ENCODE assay signal across 9 cellular contexts in genomic region chr7:98202367-98203195, GRCh38. TPM values are rescaled to one million over a fixed set of nuclear protein-coding genes. Genes with fewer than 3 reads are reported as not detected.
DNase-seq lines count a peak whose midpoint lies in the region; ATAC-seq and TF ChIP-seq lines count a peak whose summit lies in the region.
"Had no signal": no experiment of that assay in that cellular context is flagged by ENCODE, and none has a peak within 500 bp of the region (broad histone marks: within the 10 kb centered on the region; RNA-seq: fewer than 3 reads in every experiment).

No MANE protein-coding gene starts in this region.

- H3K36me3 ChIP-seq in OCI-LY1 (ENCODE audit: insufficient read depth, low read length): peaks cover 43% of the 10 kb centered on the region
- H3K36me3 ChIP-seq in gastrocnemius medialis: peaks cover 2 to 30% of the 10 kb centered on the region in 2 donors

- no peak for TF ChIP-seq POLR2A in gastrocnemius medialis (IDR thresholded peaks at IDR 0.05)

- H4K20me1 ChIP-seq in OCI-LY1 (ENCODE audit: insufficient read depth, low read length): no peaks in the 10 kb centered on the region

- ATAC-seq in GM18498 (IDR thresholded peaks at IDR 0.05; ENCODE audit: unreplicated experiment) (peak; percentile 90), HG02642 (IDR thresholded peaks at IDR 0.05; ENCODE audit: poor library complexity, unreplicated experiment) (peak; percentile 93), gastrocnemius medialis (no peak)

- peaks cover 6% of the 10 kb centered on the region for H3K9me3 Mint-ChIP-seq in activated T-helper 2 cell treated with anti-CD3 and anti-CD28 coated beads, Interferon-gamma antibody, Interleukin-2, Interleukin-4, amounts not matched to agents 10 μg/mL and 5 μg/mL and 100 μg/mL, durations not matched to agents 14 hours and 24 hours and 36 hours
- H3K9me3 Mint-ChIP-seq in progenitor cell of endocrine pancreas (ENCODE audit: low read depth): peaks cover 3% of the 10 kb centered on the region

- H3K36me3 Mint-ChIP-seq in activated T-helper 2 cell treated with anti-CD3 and anti-CD28 coated beads, Interferon-gamma antibody, Interleukin-2, Interleukin-4, amounts not matched to agents 10 μg/mL and 5 μg/mL and 100 μg/mL, durations not matched to agents 14 hours and 24 hours and 36 hours (ENCODE audit: low read depth): peaks cover 37% of the 10 kb centered on the region
- peaks cover 31% of the 10 kb centered on the region for H3K36me3 Mint-ChIP-seq in progenitor cell of endocrine pancreas (ENCODE audit: insufficient read depth)

- no peak overlapping the region for H2AFZ ChIP-seq in OCI-LY1 (ENCODE audit: low read length)

- DNase-seq in activated T-helper 2 cell treated with anti-CD3 and anti-CD28 coated beads, Interferon-gamma antibody, Interleukin-2, Interleukin-4, amounts not matched to agents 10 μg/mL and 5 μg/mL and 100 μg/mL, durations not matched to agents 14 hours and 24 hours and 36 hours (ENCODE audit: low spot score): peak; percentile 71
- DNase-seq in stimulated activated CD4-positive, alpha-beta T cell treated with anti-CD3 and anti-CD28 coated beads, Interleukin-4, amount 100 ng/mL, for 1 hour: peak; percentile 53
- DNase-seq in 8988T (no peak), progenitor cell of endocrine pancreas (ENCODE audit: low spot score, unreplicated experiment) (no peak), gastrocnemius medialis (no peak)

- H3K4me1 ChIP-seq in OCI-LY1 (ENCODE audit: insufficient read depth, low read length, severe bottlenecking) (peaks cover 45% of the 10 kb centered on the region), gastrocnemius medialis (no peaks in the 10 kb centered on the region)

- peaks cover 32% of the 10 kb centered on the region for H3K4me1 Mint-ChIP-seq in activated T-helper 2 cell treated with anti-CD3 and anti-CD28 coated beads, Interferon-gamma antibody, Interleukin-2, Interleukin-4, amounts not matched to agents 10 μg/mL and 5 μg/mL and 100 μg/mL, durations not matched to agents 14 hours and 24 hours and 36 hours (ENCODE audit: low read depth)
- peaks cover 3% of the 10 kb centered on the region for H3K4me1 Mint-ChIP-seq in progenitor cell of endocrine pancreas (ENCODE audit: low read depth)

- TF ChIP-seq CTCF in OCI-LY1 (IDR thresholded peaks at IDR 0.05; ENCODE audit: low read length) (no peak), progenitor cell of endocrine pancreas (IDR thresholded peaks at IDR 0.05; ENCODE audit: unreplicated experiment) (no peak), gastrocnemius medialis (IDR thresholded peaks at IDR 0.05 in 4 of 5, conservative IDR thresholded peaks at IDR 0.05 in 1 of 5) (no peak)

- H3K4me3 ChIP-seq in OCI-LY1 (ENCODE audit: low read depth, low read length, poor library complexity, severe bottlenecking): peak overlapping the region; percentile 16
- H3K4me3 ChIP-seq in gastrocnemius medialis: no peak overlapping the region

- peak overlapping the region; percentile 75 for H3K27ac Mint-ChIP-seq in activated T-helper 2 cell treated with anti-CD3 and anti-CD28 coated beads, Interferon-gamma antibody, Interleukin-2, Interleukin-4, amounts not matched to agents 10 μg/mL and 5 μg/mL and 100 μg/mL, durations not matched to agents 14 hours and 24 hours and 36 hours
- no peak overlapping the region for H3K27ac Mint-ChIP-seq in progenitor cell of endocrine pancreas

- no peaks in the 10 kb centered on the region for H3K79me2 ChIP-seq in OCI-LY1 (ENCODE audit: insufficient read depth, low read length)

- no peaks in the 10 kb centered on the region for H3K9me2 ChIP-seq in OCI-LY1 (ENCODE audit: low read depth, low read length)

- peak overlapping the region; percentile 6 for H3K4me3 Mint-ChIP-seq in activated T-helper 2 cell treated with anti-CD3 and anti-CD28 coated beads, Interferon-gamma antibody, Interleukin-2, Interleukin-4, amounts not matched to agents 10 μg/mL and 5 μg/mL and 100 μg/mL, durations not matched to agents 14 hours and 24 hours and 36 hours (ENCODE audit: low read depth)
- no peak overlapping the region for H3K4me3 Mint-ChIP-seq in progenitor cell of endocrine pancreas (ENCODE audit: low read depth)

- H3F3A ChIP-seq in OCI-LY1 (ENCODE audit: insufficient read depth, low read length): no peaks in the 10 kb centered on the region

- H3K27me3 Mint-ChIP-seq in activated T-helper 2 cell treated with anti-CD3 and anti-CD28 coated beads, Interferon-gamma antibody, Interleukin-2, Interleukin-4, amounts not matched to agents 10 μg/mL and 5 μg/mL and 100 μg/mL, durations not matched to agents 14 hours and 24 hours and 36 hours (ENCODE audit: low read depth): no peaks in the 10 kb centered on the region
- no peaks in the 10 kb centered on the region for H3K27me3 Mint-ChIP-seq in progenitor cell of endocrine pancreas

- H3K9ac ChIP-seq in OCI-LY1 (ENCODE audit: low read length): no peak overlapping the region; the same call in 1 of the 2 replicates

- H3K27ac ChIP-seq in OCI-LY1 (ENCODE audit: low read depth, low read length, poor library complexity, severe bottlenecking) (peak overlapping the region; percentile 32), gastrocnemius medialis (no peak overlapping the region)

- peak overlapping the region; percentile 34 for H3K4me2 ChIP-seq in OCI-LY1 (ENCODE audit: low read length)

- H3K27me3 ChIP-seq in OCI-LY1 (ENCODE audit: insufficient read depth, low read length) (no peaks in the 10 kb centered on the region), gastrocnemius medialis (no peaks in the 10 kb centered on the region)

- H3K9me3 ChIP-seq in OCI-LY1 (ENCODE audit: low read length) (no peaks in the 10 kb centered on the region), gastrocnemius medialis (no peaks in the 10 kb centered on the region)

- in situ Hi-C loops in gastrocnemius medialis (cut with MboI; ENCODE audit: low sequenced_read_pairs in 4 of 4): no loop called here

- intact Hi-C loops in activated T-helper 2 cell treated with anti-CD3 and anti-CD28 coated beads, Interferon-gamma antibody, Interleukin-2, Interleukin-4, amounts not matched to agents 10 μg/mL and 5 μg/mL and 100 μg/mL, durations not matched to agents 14 hours and 24 hours and 36 hours (cut with micrococcal nuclease): loop anchor here (1.0 to 5.0 kb wide), 2 partner anchors 49 to 70 kb away; no protein-coding TSS in a partner anchor
- intact Hi-C loops in gastrocnemius medialis (cut with DNase I; ENCODE audit: low total_unique reads): no loop called here

RNA-seq across cellular contexts. Expression of gene BHLHA15, which starts 8.7 kb away (rescaled TPM):
- 0.41 and 0.80 TPM in 2 replicates for total RNA-seq in activated T-helper 2 cell treated with anti-CD3 and anti-CD28 coated beads, Interferon-gamma antibody, Interleukin-2, Interleukin-4, amounts not matched to agents 10 μg/mL and 5 μg/mL and 100 μg/mL, durations not matched to agents 14 hours and 24 hours and 36 hours
- total RNA-seq in progenitor cell of endocrine pancreas (0.57 and 1.7 TPM in 2 replicates), gastrocnemius medialis (1 to 10 TPM in 3 of 4 donors, not detected in 1; 1.6 to 2.1 (median 1.8) TPM)
- total RNA-seq: urinary bladder had no signal

RNA-seq across cellular contexts. Expression of gene TECPR1, which starts 49.5 kb away (rescaled TPM):
- total RNA-seq in activated T-helper 2 cell treated with anti-CD3 and anti-CD28 coated beads, Interferon-gamma antibody, Interleukin-2, Interleukin-4, amounts not matched to agents 10 μg/mL and 5 μg/mL and 100 μg/mL, durations not matched to agents 14 hours and 24 hours and 36 hours: 45.4 and 45.8 TPM in 2 replicates
- 40.8 and 41.6 TPM in 2 replicates for total RNA-seq in progenitor cell of endocrine pancreas
- total RNA-seq in gastrocnemius medialis: 10 to 100 TPM; 16.0 to 59.6 (median 33.9) TPM

Comparison
In these comparisons a context has a peak if more than half of its experiments do, and no peak if none do; other contexts are left out.
1. ATAC-seq: peak in GM18498 (single experiment) and HG02642 (single experiment); none in gastrocnemius medialis (0 of 2).
2. DNase-seq: peak in activated T-helper 2 cell treated with anti-CD3 and anti-CD28 coated beads, Interferon-gamma antibody, Interleukin-2, Interleukin-4, amounts not matched to agents 10 μg/mL and 5 μg/mL and 100 μg/mL, durations not matched to agents 14 hours and 24 hours and 36 hours (single experiment) and stimulated activated CD4-positive, alpha-beta T cell treated with anti-CD3 and anti-CD28 coated beads, Interleukin-4, amount 100 ng/mL, for 1 hour (single experiment); none in 8988T (single experiment), progenitor cell of endocrine pancreas (single experiment) and gastrocnemius medialis (0 of 2).